Comparison of ENCODE assay signal across 15 cellular contexts in genomic region chr17:41029633-41030245, GRCh38. TPM values are rescaled to one million over a fixed set of nuclear protein-coding genes. Genes with fewer than 3 reads are reported as not detected.
DNase-seq lines count a peak whose midpoint lies in the region; ATAC-seq and TF ChIP-seq lines count a peak whose summit lies in the region.
"Had no signal": no experiment of that assay in that cellular context is flagged by ENCODE, and none has a peak within 500 bp of the region (broad histone marks: within the 10 kb centered on the region; RNA-seq: fewer than 3 reads in every experiment).

Gene KRTAP1-4, minus strand, starts transcription at chr17:41030195. Its CDS starts 117 bp downstream, at chr17:41030078.

- peak within 1 kb of the TSS; percentile 33; the same call in 1 of the 2 replicates for H4K91ac ChIP-seq in IMR-90 (ENCODE audit: insufficient read depth, low read depth, low read length)

- H3K27ac Mint-ChIP-seq in type B pancreatic cell, result no peak within 1 kb of the TSS
- H3K27ac Mint-ChIP-seq: CD4-positive, alpha-beta memory T cell had no signal

- H4K20me1 ChIP-seq in IMR-90 (ENCODE audit: insufficient read depth, low read length), result no peaks in the 10 kb centered on the region

- no peaks in the 10 kb centered on the region for H3K9me3 Mint-ChIP-seq in type B pancreatic cell
- H3K9me3 Mint-ChIP-seq: CD4-positive, alpha-beta memory T cell had no signal

- no peaks in the 10 kb centered on the region for H3K9me3 ChIP-seq in IMR-90 (ENCODE audit: control insufficient read depth, insufficient read depth, low read length)
- H3K9me3 ChIP-seq: A549, BE2C had no signal

- no peaks in the 10 kb centered on the region for H3K36me3 ChIP-seq in IMR-90 (ENCODE audit: control insufficient read depth, insufficient read depth, low read length)
- H3K36me3 ChIP-seq: BE2C had no signal

- no peak within 1 kb of the TSS for H3K4me2 ChIP-seq in IMR-90 (ENCODE audit: low read depth, low read length)
- H3K4me2 ChIP-seq: A549 had no signal

- no peak within 1 kb of the TSS for H3K4me3 ChIP-seq in IMR-90 (ENCODE audit: insufficient read depth, low read depth, low read length)
- H3K4me3 ChIP-seq: A549, GM23248 had no signal

- H3K23ac ChIP-seq in IMR-90 (ENCODE audit: low read depth, low read length), result 0 out of 2 replicates have a peak within 1 kb of the TSS, but pooled peaks have one; percentile 11

- no peak for ATAC-seq in IMR-90 (ENCODE audit: low read depth)
- ATAC-seq: A549 had no signal

- peaks cover 7% of the 10 kb centered on the region for H3K9me1 ChIP-seq in IMR-90 (ENCODE audit: insufficient read depth, low read length)

- no peak within 1 kb of the TSS for H3K4me3 Mint-ChIP-seq in type B pancreatic cell
- H3K4me3 Mint-ChIP-seq: CD4-positive, alpha-beta memory T cell had no signal

- no peak for TF ChIP-seq RAD21 in IMR-90 (IDR thresholded peaks at IDR 0.05; ENCODE audit: low read length)

- no peak for TF ChIP-seq CTCF in IMR-90 (conservative IDR thresholded peaks at IDR 0.05; ENCODE audit: low read depth, low read length)
- TF ChIP-seq CTCF in GM10266 (IDR thresholded peaks at IDR 0.05; ENCODE audit: control insufficient read depth, insufficient read depth, low read depth, missing control alignments), result no peak
- no peak for TF ChIP-seq CTCF in type B pancreatic cell (conservative IDR thresholded peaks at IDR 0.05)

- no peak within 1 kb of the TSS for H3K56ac ChIP-seq in IMR-90 (ENCODE audit: extremely low read depth, insufficient read depth, low read length)

- no peak for TF ChIP-seq POLR2A in IMR-90 (IDR thresholded peaks at IDR 0.05; ENCODE audit: low read depth, low read length)

- no peak within 1 kb of the TSS for H2AK9ac ChIP-seq in IMR-90 (replicated peaks; ENCODE audit: low read depth, low read length, poor library complexity)

- no peaks in the 10 kb centered on the region for H3K27me3 ChIP-seq in IMR-90 (ENCODE audit: control insufficient read depth, insufficient read depth, low read length)

- peak within 1 kb of the TSS; percentile 74 for H3K18ac ChIP-seq in IMR-90 (ENCODE audit: low read depth, low read length)

- POLR2A ChIA-PET in IMR-90 (lab: Charles Lee; ENCODE audit: unreplicated experiment), result no interaction called here

- no peak for DNase-seq in IMR-90
- DNase-seq in NCI-H2029 (lab: John Stamatoyannopoulos, UW), result peak; percentile 49
- DNase-seq in islet precursor cell, result peak; percentile 51
- no peak for DNase-seq in GM10266 (ENCODE audit: extremely low spot score)
- no peak for DNase-seq in NCI-H2227 (lab: John Stamatoyannopoulos, UW; ENCODE audit: unreplicated experiment)
- no peak for DNase-seq in type B pancreatic cell (ENCODE audit: extremely low spot score, unreplicated experiment)
- DNase-seq: BE2C, DND-41, GDM1, GM23248, H7 had no signal

- peaks cover 13% of the 10 kb centered on the region for H3K4me1 ChIP-seq in IMR-90 (ENCODE audit: control insufficient read depth, insufficient read depth, low read length)
- H3K4me1 ChIP-seq: BE2C had no signal

- H3K14ac ChIP-seq in IMR-90 (replicated peaks; ENCODE audit: low read depth, low read length), result peak within 1 kb of the TSS; percentile 63; the same call in 1 of the 2 replicates

- H2BK5ac ChIP-seq in IMR-90 (ENCODE audit: low read depth, low read length, poor library complexity, severe bottlenecking), result peak within 1 kb of the TSS; percentile 41

- WGBS in IMR-90 (ENCODE audit: extremely low coverage in 2 of 2, insufficient read length in 1 of 2), 2 experiments, result 100% methylated on average over 2 of the region's 12 CpGs; no CpG with 5 or more reads in 1 of the 2 experiments

- peak within 1 kb of the TSS in 1 of 2 experiments; percentile 2; a peak in 2 of 4 replicates for H4K8ac ChIP-seq in IMR-90 (ENCODE audit: low read depth in 2 of 2, low read length in 2 of 2)

- H3K79me1 ChIP-seq in IMR-90 (ENCODE audit: low read depth in 1 of 2, low read length in 2 of 2), result no peaks in the 10 kb centered on the region

- BruUV-seq in IMR-90 (replicated peaks; lab: Mats Ljungman, UMichigan), result no TSS peak

- CTCF ChIA-PET in IMR-90 (lab: Yijun Ruan, JAX), result no interaction called here

- H3K27ac ChIP-seq in IMR-90 (ENCODE audit: insufficient read depth, low read length), result no peak within 1 kb of the TSS
- H3K27ac ChIP-seq: A549, C4-2B, GM23248 had no signal

- peak within 1 kb of the TSS; percentile 64 for H3K4ac ChIP-seq in IMR-90 (ENCODE audit: low read depth, low read length)

- H3K36me3 Mint-ChIP-seq in type B pancreatic cell, result no peaks in the 10 kb centered on the region
- H3K36me3 Mint-ChIP-seq: CD4-positive, alpha-beta memory T cell had no signal

- H2AK5ac ChIP-seq in IMR-90 (ENCODE audit: low read depth, low read length), result peak within 1 kb of the TSS; percentile 91

- intact Hi-C loops in IMR-90 (cut with micrococcal nuclease), result no loop called here

- H2BK120ac ChIP-seq in IMR-90 (ENCODE audit: low read depth, low read length), result peak within 1 kb of the TSS; percentile 48

- H2AFZ ChIP-seq in IMR-90 (replicated peaks; ENCODE audit: low read length, poor library complexity), result no peak within 1 kb of the TSS
- H2AFZ ChIP-seq: GM23248 had no signal

- peak within 1 kb of the TSS; percentile 66 for H2BK20ac ChIP-seq in IMR-90 (ENCODE audit: low read depth, low read length)

- H3K9ac ChIP-seq in IMR-90 (ENCODE audit: low read depth, low read length), result no peak within 1 kb of the TSS
- H3K9ac ChIP-seq: GM23248 had no signal

- in situ Hi-C loops in IMR-90 (cut with MboI; ENCODE audit: low sequenced_read_pairs), result no loop called here

- H3K4me1 Mint-ChIP-seq in type B pancreatic cell (ENCODE audit: unreplicated experiment), result no peaks in the 10 kb centered on the region
- H3K4me1 Mint-ChIP-seq: CD4-positive, alpha-beta memory T cell had no signal

- peak within 1 kb of the TSS; percentile 69; the same call in 1 of the 2 replicates for H4K5ac ChIP-seq in IMR-90 (ENCODE audit: low read depth, low read length)

- dilution Hi-C loops in IMR-90 (cut with HindIII; ENCODE audit: low sequenced_read_pairs, unreplicated experiment), result no loop called here

- H3K27me3 Mint-ChIP-seq in type B pancreatic cell, result no peaks in the 10 kb centered on the region

- peak within 1 kb of the TSS; percentile 82 for H2BK15ac ChIP-seq in IMR-90 (ENCODE audit: low read depth, low read length)

TF ChIP-seq in IMR-90, 13 proteins besides CTCF, POLR2A, EP300 and RAD21:
- no peak for TF ChIP-seq BHLHE40 (IDR thresholded peaks at IDR 0.05; ENCODE audit: low read depth, low read length)
TF ChIP-seq in IMR-90: peak in this region for 0.

RNA-seq across cellular contexts. Expression of gene KRTAP1-4, which starts in this region (rescaled TPM):
- total RNA-seq in IMR-90 (2012; rRNA removed), result not detected in 2 replicates
- not detected in 2 replicates for polyA plus RNA-seq in IMR-90 (2012; rRNA removed)
- polyA plus RNA-seq in IMR-90 (2012; cell fraction: cytosol; rRNA removed), result not detected in 2 replicates
- polyA plus RNA-seq in IMR-90 (2012; cell fraction: nucleus; rRNA removed; ENCODE audit: low replicate concordance), result not detected in 2 replicates
- not detected in 2 replicates for total RNA-seq in type B pancreatic cell (ENCODE audit: low replicate concordance)
- total RNA-seq: CD4-positive, alpha-beta memory T cell; GM23248; H7 had no signal
- polyA plus RNA-seq: A549; AG04450; CD4-positive, alpha-beta memory T cell; GM23248 had no signal

Comparison
In these comparisons a context has a peak if more than half of its experiments do, and no peak if none do; other contexts are left out.
1. DNase-seq: peak in NCI-H2029 (single experiment) and islet precursor cell (single experiment); none in IMR-90 (single experiment), GM10266 (single experiment), NCI-H2227 (single experiment) and type B pancreatic cell (single experiment).